ENCODE assay signal across 9 cellular contexts in genomic region chr4:155371432-155372043, GRCh38. TPM values are rescaled to one million over a fixed set of nuclear protein-coding genes. Genes with fewer than 3 reads are reported as not detected.
A peak's percentile ranks its signal among the peaks of the same experiment; 100 is the strongest.
DNase-seq lines count a peak whose midpoint lies in the region; ATAC-seq and TF ChIP-seq lines count a peak whose summit lies in the region.
"Had no signal": no experiment of that assay in that cellular context is flagged by ENCODE, and none has a peak within 500 bp of the region (broad histone marks: within the 10 kb centered on the region; RNA-seq: fewer than 3 reads in every experiment).

No MANE protein-coding gene starts in this region.

- DNase-seq in A673 (ENCODE audit: low spot score): peak; percentile 44
- peak; percentile 10 for DNase-seq in NB4 (ENCODE audit: low read depth)
- peak; percentile 5 for DNase-seq in mammary epithelial cell
- DNase-seq in osteocyte (ENCODE audit: extremely low spot score, unreplicated experiment): no peak
- DNase-seq in stimulated activated CD4-positive, alpha-beta T cell treated with anti-CD3 and anti-CD28 coated beads, Interleukin-15, amount 100 ng/mL, for 24 hours: no peak
- no peak for DNase-seq in HK-2 (ENCODE audit: unreplicated experiment)
- DNase-seq: activated naive CD8-positive, alpha-beta T cell treated with anti-CD3 and anti-CD28 coated beads, Interleukin-2, amount 10 ng/mL, durations not matched to agents 7 days and 5 days had no signal

- ATAC-seq in GM18870 (IDR thresholded peaks at IDR 0.05; ENCODE audit: unreplicated experiment): peak; percentile 40
- no peak for ATAC-seq in HG03571 (IDR thresholded peaks at IDR 0.05; ENCODE audit: unreplicated experiment)

- no peaks in the 10 kb centered on the region for H3K9me3 Mint-ChIP-seq in osteocyte (ENCODE audit: unreplicated experiment)
- H3K9me3 Mint-ChIP-seq: activated naive CD8-positive, alpha-beta T cell treated with anti-CD3 and anti-CD28 coated beads, Interleukin-2, amount 10 ng/mL, durations not matched to agents 7 days and 5 days had no signal

- H3K4me3 ChIP-seq in A673 (ENCODE audit: low read depth, low read length, poor library complexity, severe bottlenecking): no peak overlapping the region
- no peak overlapping the region for H3K4me3 ChIP-seq in NB4 (ENCODE audit: low read depth, low read length)
- H3K4me3 ChIP-seq in mammary epithelial cell (replicated peaks in 1 of 3; ENCODE audit: insufficient read depth in 1 of 3, low read depth in 2 of 3, low read length in 3 of 3): no peak overlapping the region

- peaks cover 19% of the 10 kb centered on the region for H3K36me3 Mint-ChIP-seq in osteocyte (ENCODE audit: unreplicated experiment)
- H3K36me3 Mint-ChIP-seq: activated naive CD8-positive, alpha-beta T cell treated with anti-CD3 and anti-CD28 coated beads, Interleukin-2, amount 10 ng/mL, durations not matched to agents 7 days and 5 days had no signal

- POLR2A ChIA-PET in A673 (lab: Charles Lee; ENCODE audit: low non-redundant PET): no interaction called here

- WGBS in mammary epithelial cell (ENCODE audit: low coverage, missing lambda C conversion rate): 21% methylated on average over 4 of the region's 4 CpGs

- intact Hi-C loops in A673 (cut with micrococcal nuclease; ENCODE audit: unreplicated experiment): loop anchor here (1.0 to 10.0 kb wide), 5 partner anchors 389 to 814 kb away; no protein-coding TSS in a partner anchor
- intact Hi-C loops in mammary epithelial cell (cut with micrococcal nuclease): loop anchor here (1.0 to 10.0 kb wide), 3 partner anchors 347 to 517 kb away; no protein-coding TSS in a partner anchor

- TF ChIP-seq CTCF in A673 (conservative IDR thresholded peaks at IDR 0.05; ENCODE audit: low read depth, low read length) (peak; percentile 66), NB4 (IDR thresholded peaks at IDR 0.05; ENCODE audit: low read depth, low read length) (no peak), mammary epithelial cell (conservative IDR thresholded peaks at IDR 0.05 in 1 of 2, IDR thresholded peaks at IDR 0.05 in 1 of 2; ENCODE audit: extremely low read depth in 1 of 2, insufficient read depth in 1 of 2, low read depth in 1 of 2, low read length in 2 of 2) (peak; percentile 47 to 48), osteocyte (IDR thresholded peaks at IDR 0.05) (peak; percentile 68)

- H3K4me2 ChIP-seq in mammary epithelial cell (ENCODE audit: insufficient read depth, low read depth, low read length): no peak overlapping the region

- in situ Hi-C loops in mammary epithelial cell (cut with MboI; ENCODE audit: low sequenced_read_pairs in 2 of 2): loop anchor here in 1 of 2 donors (10.0 to 25.0 kb wide), 2 partner anchors 384 to 567 kb away; no protein-coding TSS in a partner anchor

- no peak overlapping the region for H2AFZ ChIP-seq in mammary epithelial cell (ENCODE audit: low read depth, low read length)

- H3K27ac Mint-ChIP-seq in osteocyte (ENCODE audit: unreplicated experiment): no peak overlapping the region
- H3K27ac Mint-ChIP-seq: activated naive CD8-positive, alpha-beta T cell treated with anti-CD3 and anti-CD28 coated beads, Interleukin-2, amount 10 ng/mL, durations not matched to agents 7 days and 5 days had no signal

- H3K9me3 ChIP-seq in A673 (ENCODE audit: low read depth, low read length, poor library complexity, severe bottlenecking): no peaks in the 10 kb centered on the region
- no peaks in the 10 kb centered on the region for H3K9me3 ChIP-seq in mammary epithelial cell (replicated peaks; ENCODE audit: insufficient read depth, low read length)

- H3K4me3 Mint-ChIP-seq in osteocyte (ENCODE audit: unreplicated experiment): no peak overlapping the region
- H3K4me3 Mint-ChIP-seq: activated naive CD8-positive, alpha-beta T cell treated with anti-CD3 and anti-CD28 coated beads, Interleukin-2, amount 10 ng/mL, durations not matched to agents 7 days and 5 days had no signal

- peaks cover 6% of the 10 kb centered on the region for H3K4me1 Mint-ChIP-seq in osteocyte (ENCODE audit: unreplicated experiment)

- BruUV-seq in A673 (replicated peaks; lab: Mats Ljungman, UMichigan) (no TSS peak), mammary epithelial cell (replicated peaks; lab: Mats Ljungman, UMichigan) (no TSS peak)

- no peak overlapping the region for H3K9ac ChIP-seq in mammary epithelial cell (ENCODE audit: insufficient read depth, low read length)

- peaks cover 5% of the 10 kb centered on the region for H3K79me2 ChIP-seq in mammary epithelial cell (ENCODE audit: insufficient read depth, low read length)

- H3K27ac ChIP-seq in A673 (ENCODE audit: low read depth, low read length, poor library complexity, severe bottlenecking): no peak overlapping the region
- H3K27ac ChIP-seq in mammary epithelial cell (ENCODE audit: insufficient read depth, low read depth, low read length): no peak overlapping the region

- dilution Hi-C loops in mammary epithelial cell (cut with HindIII; ENCODE audit: low sequenced_read_pairs): no loop called here

- H3K27me3 Mint-ChIP-seq in osteocyte (ENCODE audit: unreplicated experiment): no peaks in the 10 kb centered on the region
- H3K27me3 Mint-ChIP-seq: activated naive CD8-positive, alpha-beta T cell treated with anti-CD3 and anti-CD28 coated beads, Interleukin-2, amount 10 ng/mL, durations not matched to agents 7 days and 5 days had no signal

- no peaks in the 10 kb centered on the region for H4K20me1 ChIP-seq in mammary epithelial cell (ENCODE audit: insufficient read depth, low read length)

- CTCF ChIA-PET in A673 (lab: Charles Lee): interaction anchor here (0.7 kb wide), 1 partner anchor 523 kb away, joined by 5 read pairs; no protein-coding TSS in a partner anchor
- CTCF ChIA-PET in mammary epithelial cell (lab: Charles Lee; ENCODE audit: low non-redundant PET): no interaction called here

- H3K27me3 ChIP-seq in A673 (replicated peaks; ENCODE audit: insufficient read depth, low read depth, low read length, poor library complexity) (no peaks in the 10 kb centered on the region), mammary epithelial cell (ENCODE audit: insufficient read depth, low read length) (no peaks in the 10 kb centered on the region)

- TF ChIP-seq POLR2A in NB4 (IDR thresholded peaks at IDR 0.05; ENCODE audit: extremely low read depth, insufficient read length): no peak

- H3K4me1 ChIP-seq in A673 (ENCODE audit: insufficient read depth, low read length, poor library complexity, severe bottlenecking) (no peaks in the 10 kb centered on the region), mammary epithelial cell (ENCODE audit: insufficient read depth, low read length) (peaks cover 5% of the 10 kb centered on the region)

- H3K36me3 ChIP-seq in A673 (ENCODE audit: insufficient read depth, low read length, poor library complexity, severe bottlenecking) (no peaks in the 10 kb centered on the region), mammary epithelial cell (ENCODE audit: insufficient read depth, low read length) (peaks cover 2% of the 10 kb centered on the region)

RNA-seq across cellular contexts. Expression of gene MAP9, which starts 5.2 kb away (rescaled TPM):
- total RNA-seq in A673 (2021) (11.3 and 13.7 TPM in 2 replicates), mammary epithelial cell (10 to 100 TPM; 20.0 to 21.8 TPM), osteocyte (15.8 and 17.9 TPM in 2 replicates)
- 6.1 TPM for polyA plus RNA-seq in mammary epithelial cell
- 8.8 TPM for polyA minus RNA-seq in mammary epithelial cell

Comparison
In these comparisons a context has a peak if more than half of its experiments do, and no peak if none do; other contexts are left out.
1. DNase-seq: peak in A673 (single experiment), NB4 (single experiment) and mammary epithelial cell (single experiment); none in osteocyte (single experiment), stimulated activated CD4-positive, alpha-beta T cell treated with anti-CD3 and anti-CD28 coated beads, Interleukin-15, amount 100 ng/mL, for 24 hours (single experiment) and HK-2 (single experiment).